11 cellular contexts compared by ENCODE assay signal in the genomic region with DNA sequence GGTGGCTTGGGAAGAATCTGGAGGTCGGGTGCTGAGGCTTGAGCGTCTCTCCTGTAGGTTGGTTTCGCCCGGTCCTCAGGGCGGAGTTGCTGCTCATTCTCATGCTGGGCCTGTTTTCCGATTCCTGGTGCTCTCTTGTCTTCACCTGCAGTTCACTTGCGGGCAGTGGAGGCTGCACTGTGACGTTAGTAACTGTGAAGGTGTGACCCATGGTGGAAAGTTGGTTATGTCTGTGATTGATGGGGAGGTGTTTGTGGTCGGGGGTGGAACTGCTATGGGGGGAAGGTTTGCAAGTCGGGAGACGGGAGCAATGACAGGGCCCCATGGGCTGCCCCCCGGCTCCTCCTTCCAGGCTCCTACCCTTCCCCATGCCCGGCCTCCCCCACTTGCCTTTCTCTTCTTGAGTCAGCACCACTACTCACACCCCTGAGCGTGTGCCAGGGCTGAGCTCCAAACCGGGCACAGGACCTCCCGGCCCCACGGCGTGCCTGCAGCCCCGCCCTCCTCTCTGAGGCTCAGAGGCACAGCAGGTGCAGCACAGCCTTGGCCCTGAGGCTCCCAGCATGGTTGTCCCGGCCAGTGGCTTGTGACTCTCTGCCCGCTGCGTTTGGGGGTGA.
DNase-seq lines count a peak whose midpoint lies in the region; ATAC-seq and TF ChIP-seq lines count a peak whose summit lies in the region.
"Had no signal": no experiment of that assay in that cellular context is flagged by ENCODE, and none has a peak within 500 bp of the region (broad histone marks: within the 10 kb centered on the region; RNA-seq: fewer than 3 reads in every experiment).

No MANE protein-coding gene starts in this region.

- peaks cover 6% of the 10 kb centered on the region for H3K79me1 ChIP-seq in neuronal stem cell (ENCODE audit: low read depth, low read length)

- H3K27ac ChIP-seq in foreskin keratinocyte (no peak overlapping the region), neuronal stem cell (replicated peaks; ENCODE audit: low read length) (no peak overlapping the region)
- H3K27ac ChIP-seq: BLaER1 had no signal

- H3K27me3 ChIP-seq in GM06990 (replicated peaks; ENCODE audit: control insufficient read depth, insufficient read depth, low read length) (no peaks in the 10 kb centered on the region), foreskin keratinocyte (peaks cover 2% of the 10 kb centered on the region), neuronal stem cell (ENCODE audit: control insufficient read depth in 3 of 3, insufficient read depth in 3 of 3, low read depth in 1 of 3, low read length in 3 of 3) (peaks cover 0 to 4% (median 0%) of the 10 kb centered on the region in 3 experiments)
- H3K27me3 ChIP-seq: BLaER1 had no signal

- peak overlapping the region; percentile 29 for H2BK5ac ChIP-seq in neuronal stem cell (ENCODE audit: low read length)

- H3K23ac ChIP-seq in neuronal stem cell (ENCODE audit: low read depth, low read length, poor library complexity), result peak overlapping the region; percentile 28

- no peak overlapping the region for H2BK12ac ChIP-seq in neuronal stem cell (ENCODE audit: low read length)

- peak overlapping the region; percentile 82 for H3K14ac ChIP-seq in neuronal stem cell (ENCODE audit: low read length)

- no peak overlapping the region for H2AK5ac ChIP-seq in neuronal stem cell (ENCODE audit: low read depth, low read length)

- no peak overlapping the region for H2AFZ ChIP-seq in neuronal stem cell (ENCODE audit: low read length)

- no peak for TF ChIP-seq CTCF in GM06990 (IDR thresholded peaks at IDR 0.05; ENCODE audit: insufficient read depth, low read length, poor library complexity, severe bottlenecking)
- no peak for TF ChIP-seq CTCF in foreskin keratinocyte (conservative IDR thresholded peaks at IDR 0.05)

- H3K36me3 ChIP-seq in GM06990 (ENCODE audit: control insufficient read depth, insufficient read depth, low read length) (peaks cover 1% of the 10 kb centered on the region), neuronal stem cell (replicated peaks in 1 of 2; ENCODE audit: control insufficient read depth in 2 of 2, insufficient read depth in 2 of 2, low read length in 2 of 2) (peaks cover 0 to 3% of the 10 kb centered on the region in 2 donors)

- no peak overlapping the region for H3K4ac ChIP-seq in neuronal stem cell (ENCODE audit: low read length)

- no CpG with 5 or more reads among the region's 22 CpGs for WGBS in neuronal stem cell (ENCODE audit: extremely low coverage in 2 of 2, insufficient read length in 2 of 2, insufficient replicate concordance in 1 of 2), 2 donors

- no peak overlapping the region for H2BK15ac ChIP-seq in neuronal stem cell (ENCODE audit: low read length)

- no peak overlapping the region for H4K8ac ChIP-seq in neuronal stem cell (ENCODE audit: low read depth, low read length)

- no peak overlapping the region for H3K4me2 ChIP-seq in neuronal stem cell (ENCODE audit: insufficient read depth, low read length, poor library complexity, severe bottlenecking)
- H3K4me2 ChIP-seq: BLaER1 had no signal

- no peak overlapping the region for H2BK120ac ChIP-seq in neuronal stem cell (ENCODE audit: low read depth, low read length)

- H3K9ac ChIP-seq in neuronal stem cell (ENCODE audit: low read depth, low read length, poor library complexity), result no peak overlapping the region
- H3K9ac ChIP-seq: BLaER1 had no signal

- ATAC-seq in HG03175 (IDR thresholded peaks at IDR 0.05; ENCODE audit: unreplicated experiment), result peak; percentile 55
- peak; percentile 66 for ATAC-seq in foreskin keratinocyte
- ATAC-seq: activated T-helper 17 cell treated with anti-CD3 and anti-CD28 coated beads, Interleukin-2, amount 50 U/mL, for 72 hours had no signal

- H3K9me3 ChIP-seq in neuronal stem cell (replicated peaks in 1 of 2; ENCODE audit: control insufficient read depth in 2 of 2, insufficient read depth in 1 of 2, low read depth in 1 of 2, low read length in 2 of 2), result no peaks in the 10 kb centered on the region
- H3K9me3 ChIP-seq: BLaER1 had no signal

- H3K4me1 ChIP-seq in foreskin keratinocyte (no peaks in the 10 kb centered on the region), neuronal stem cell (ENCODE audit: control insufficient read depth in 2 of 2, insufficient read depth in 1 of 2, low read depth in 1 of 2, low read length in 2 of 2) (peaks cover 0 to 18% of the 10 kb centered on the region in 2 donors)

- peak overlapping the region; percentile 34 for H3K18ac ChIP-seq in neuronal stem cell (ENCODE audit: low read length)

- no peak overlapping the region for H4K91ac ChIP-seq in neuronal stem cell (ENCODE audit: low read depth, low read length, poor library complexity)

- DNase-seq in GM06990 (ENCODE audit: extremely low read depth, insufficient read length) (no peak), foreskin keratinocyte (no peak), neuronal stem cell (ENCODE audit: low spot score) (no peak), amniotic stem cell (lab: John Stamatoyannopoulos, UW) (no peak), epidermal melanocyte (ENCODE audit: insufficient read length, low spot score) (no peak), NCI-H187 (lab: John Stamatoyannopoulos, UW) (no peak)
- no peak for DNase-seq in stimulated activated naive CD4-positive, alpha-beta T cell treated with Interleukin-2 at 50 U/mL for 16 hours (lab: John Stamatoyannopoulos, UW)
- DNase-seq: kidney glomerular epithelial cell had no signal

- peak overlapping the region; percentile 61 for H3K4me3 ChIP-seq in GM06990 (replicated peaks; ENCODE audit: low read depth, low read length)
- no peak overlapping the region for H3K4me3 ChIP-seq in neuronal stem cell (ENCODE audit: low read length in 2 of 2)
- H3K4me3 ChIP-seq: BLaER1 had no signal
